Comparison of ENCODE assay signal across 1 cellular context in the genomic region with DNA sequence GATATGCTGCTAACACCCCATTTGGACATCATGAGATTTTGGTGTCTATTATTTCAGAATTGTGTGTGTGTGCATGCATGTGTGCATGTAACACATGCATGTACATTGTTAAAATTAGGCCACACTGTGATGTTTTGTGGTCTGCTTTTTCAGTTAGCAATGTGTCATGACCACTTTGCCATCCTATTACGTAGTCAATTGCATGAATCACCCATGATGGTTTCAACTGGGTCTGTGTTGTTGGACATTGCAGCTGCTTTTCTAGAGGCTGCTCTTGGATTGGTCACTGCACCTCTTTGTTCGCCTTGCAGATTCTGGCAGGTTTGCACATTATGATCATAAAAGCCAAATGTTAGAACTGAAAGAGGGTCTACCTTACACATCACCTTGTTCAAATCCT.
TF ChIP-seq lines count a peak whose summit lies in the region.

No MANE protein-coding gene starts in this region.

TF ChIP-seq in GM12878, 131 proteins besides CTCF, POLR2A, EP300 and RAD21:
- no peak for TF ChIP-seq IKZF1 (conservative IDR thresholded peaks at IDR 0.05)
- TF ChIP-seq, protein P1, sequence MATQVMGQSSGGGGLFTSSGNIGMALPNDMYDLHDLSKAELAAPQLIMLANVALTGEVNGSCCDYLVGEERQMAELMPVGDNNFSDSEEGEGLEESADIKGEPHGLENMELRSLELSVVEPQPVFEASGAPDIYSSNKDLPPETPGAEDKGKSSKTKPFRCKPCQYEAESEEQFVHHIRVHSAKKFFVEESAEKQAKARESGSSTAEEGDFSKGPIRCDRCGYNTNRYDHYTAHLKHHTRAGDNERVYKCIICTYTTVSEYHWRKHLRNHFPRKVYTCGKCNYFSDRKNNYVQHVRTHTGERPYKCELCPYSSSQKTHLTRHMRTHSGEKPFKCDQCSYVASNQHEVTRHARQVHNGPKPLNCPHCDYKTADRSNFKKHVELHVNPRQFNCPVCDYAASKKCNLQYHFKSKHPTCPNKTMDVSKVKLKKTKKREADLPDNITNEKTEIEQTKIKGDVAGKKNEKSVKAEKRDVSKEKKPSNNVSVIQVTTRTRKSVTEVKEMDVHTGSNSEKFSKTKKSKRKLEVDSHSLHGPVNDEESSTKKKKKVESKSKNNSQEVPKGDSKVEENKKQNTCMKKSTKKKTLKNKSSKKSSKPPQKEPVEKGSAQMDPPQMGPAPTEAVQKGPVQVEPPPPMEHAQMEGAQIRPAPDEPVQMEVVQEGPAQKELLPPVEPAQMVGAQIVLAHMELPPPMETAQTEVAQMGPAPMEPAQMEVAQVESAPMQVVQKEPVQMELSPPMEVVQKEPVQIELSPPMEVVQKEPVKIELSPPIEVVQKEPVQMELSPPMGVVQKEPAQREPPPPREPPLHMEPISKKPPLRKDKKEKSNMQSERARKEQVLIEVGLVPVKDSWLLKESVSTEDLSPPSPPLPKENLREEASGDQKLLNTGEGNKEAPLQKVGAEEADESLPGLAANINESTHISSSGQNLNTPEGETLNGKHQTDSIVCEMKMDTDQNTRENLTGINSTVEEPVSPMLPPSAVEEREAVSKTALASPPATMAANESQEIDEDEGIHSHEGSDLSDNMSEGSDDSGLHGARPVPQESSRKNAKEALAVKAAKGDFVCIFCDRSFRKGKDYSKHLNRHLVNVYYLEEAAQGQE (IDR thresholded peaks at IDR 0.05; ENCODE audit: low read depth, low read length) = no peak
- TF ChIP-seq ZNF622 (IDR thresholded peaks at IDR 0.05) = no peak
- no peak for TF ChIP-seq ZNF207 (IDR thresholded peaks at IDR 0.05; ENCODE audit: borderline replicate concordance)
- no peak for TF ChIP-seq TCF7 (IDR thresholded peaks at IDR 0.05; ENCODE audit: borderline replicate concordance)
- TF ChIP-seq JUND (IDR thresholded peaks at IDR 0.05; ENCODE audit: low read depth, low read length) = no peak
- no peak for TF ChIP-seq HDAC2 (IDR thresholded peaks at IDR 0.05)
- no peak for TF ChIP-seq NR2C1 (IDR thresholded peaks at IDR 0.05)
- no peak for TF ChIP-seq ZNF274 (IDR thresholded peaks at IDR 0.05; ENCODE audit: insufficient read depth, insufficient read length)
- no peak for TF ChIP-seq CHD1 (IDR thresholded peaks at IDR 0.05; ENCODE audit: low read depth, low read length)
